ENCODE assay signal across 8 cellular contexts in genomic region chr9:128771094-128771721, GRCh38. TPM values are rescaled to one million over a fixed set of nuclear protein-coding genes. Genes with fewer than 3 reads are reported as not detected.
DNase-seq lines count a peak whose midpoint lies in the region; ATAC-seq, FAIRE-seq and TF ChIP-seq lines count a peak whose summit lies in the region.

No MANE protein-coding gene starts in this region.

- H3K4me3 ChIP-seq in DND-41 (ENCODE audit: low read depth in 1 of 2, low read length in 2 of 2) (peak overlapping the region; percentile 95 to 99), astrocyte (ENCODE audit: insufficient read depth, low read depth, low read length) (peak overlapping the region; percentile 81), iPS-18c (ENCODE audit: insufficient read depth, low read depth, low read length) (peak overlapping the region; percentile 84), spleen (peak overlapping the region; percentile 58 to 88 (median 76))

- H3K36me3 Mint-ChIP-seq in astrocyte (ENCODE audit: low read depth, unreplicated experiment) = peaks cover 10% of the 10 kb centered on the region

- H3K79me2 ChIP-seq in DND-41 (ENCODE audit: insufficient read depth, low read length) (peaks cover 36% of the 10 kb centered on the region), astrocyte (ENCODE audit: insufficient read depth, low read length) (peaks cover 35% of the 10 kb centered on the region)

- TF ChIP-seq CTCF in DND-41 (IDR thresholded peaks at IDR 0.05; ENCODE audit: borderline replicate concordance, extremely low read depth, low read length, poor library complexity, severe bottlenecking) = no peak
- TF ChIP-seq CTCF in astrocyte (IDR thresholded peaks at IDR 0.05; ENCODE audit: insufficient read depth, low read depth, low read length) = no peak
- no peak for TF ChIP-seq CTCF in spleen (IDR thresholded peaks at IDR 0.05 in 8 of 11, conservative IDR thresholded peaks at IDR 0.05 in 3 of 11)

- intact Hi-C loops in spleen (cut with DNase I; ENCODE audit: low total_unique reads) = no loop called here

- WGBS in spleen, 5 donors = 0 to 1% (median 1%) methylated on average over 26 to 28 of the region's 28 CpGs

- H3K27me3 Mint-ChIP-seq in astrocyte (ENCODE audit: low read depth, unreplicated experiment) = no peaks in the 10 kb centered on the region

- in situ Hi-C loops in KBM-7 (cut with MboI; ENCODE audit: low pct_unique_long_range_greater_than_20kb, low sequenced_read_pairs) = no loop called here

- H3K27ac ChIP-seq in DND-41 (ENCODE audit: low read length) (peak overlapping the region; percentile 82), astrocyte (ENCODE audit: low read depth, low read length) (peak overlapping the region; percentile 78), spleen (peak overlapping the region; percentile 90 to 97 (median 92))

- H3K4me2 ChIP-seq in DND-41 (ENCODE audit: insufficient read depth, low read length) (peak overlapping the region; percentile 97), astrocyte (ENCODE audit: low read length) (peak overlapping the region; percentile 98)

- peaks cover 6% of the 10 kb centered on the region for H3K9me3 Mint-ChIP-seq in astrocyte (ENCODE audit: unreplicated experiment)

- peaks cover 7% of the 10 kb centered on the region for H3K4me1 Mint-ChIP-seq in astrocyte (ENCODE audit: low read depth, unreplicated experiment)

- no peak for TF ChIP-seq POLR2A in spleen (IDR thresholded peaks at IDR 0.05)

- H3K36me3 ChIP-seq in DND-41 (ENCODE audit: insufficient read depth, low read length) = peaks cover 11% of the 10 kb centered on the region
- no peaks in the 10 kb centered on the region for H3K36me3 ChIP-seq in astrocyte (ENCODE audit: insufficient read depth, low read length)
- peaks cover 0 to 13% (median 5%) of the 10 kb centered on the region in 6 donors for H3K36me3 ChIP-seq in spleen

- H4K20me1 ChIP-seq in DND-41 (ENCODE audit: insufficient read depth, low read length) (no peaks in the 10 kb centered on the region), astrocyte (ENCODE audit: insufficient read depth, low read length) (peaks cover 13% of the 10 kb centered on the region)

- ATAC-seq in DND-41 (ENCODE audit: insufficient read depth, low read depth) (peak; percentile 13), GM21528 (IDR thresholded peaks at IDR 0.05; ENCODE audit: low FRiP score, unreplicated experiment) (peak; percentile 26), GM18870 (IDR thresholded peaks at IDR 0.05; ENCODE audit: unreplicated experiment) (no peak)

- H3K9ac ChIP-seq in DND-41 (ENCODE audit: low read depth, low read length) (peak overlapping the region; percentile 82), astrocyte (ENCODE audit: low read length) (peak overlapping the region; percentile 94)

- DNase-seq in DND-41 = peak; percentile 13
- peak; percentile 32 for DNase-seq in KBM-7
- peak; percentile 7 for DNase-seq in astrocyte (ENCODE audit: low read depth)
- no peak for DNase-seq in spleen
- no peak for DNase-seq in NCI-H1694 (lab: John Stamatoyannopoulos, UW)

- H3K27ac Mint-ChIP-seq in astrocyte (ENCODE audit: unreplicated experiment) = peak overlapping the region; percentile 80

- H2AFZ ChIP-seq in DND-41 (ENCODE audit: low read depth, low read length) (peak overlapping the region; percentile 84), astrocyte (ENCODE audit: low read depth, low read length) (peak overlapping the region; percentile 81)

- H3K27me3 ChIP-seq in DND-41 (ENCODE audit: insufficient read depth, low read length, poor library complexity) = no peaks in the 10 kb centered on the region
- no peaks in the 10 kb centered on the region for H3K27me3 ChIP-seq in astrocyte (ENCODE audit: insufficient read depth, low read length)
- H3K27me3 ChIP-seq in spleen (replicated peaks in 1 of 7) = no peaks in the 10 kb centered on the region

- H3K4me1 ChIP-seq in DND-41 (ENCODE audit: insufficient read depth, low read length) = peaks cover 25% of the 10 kb centered on the region
- H3K4me1 ChIP-seq in astrocyte (ENCODE audit: insufficient read depth, low read length) = peaks cover 9% of the 10 kb centered on the region
- peaks cover 9 to 46% (median 29%) of the 10 kb centered on the region in 6 donors for H3K4me1 ChIP-seq in spleen

- H3K4me3 Mint-ChIP-seq in astrocyte (ENCODE audit: unreplicated experiment) = peak overlapping the region; percentile 97

- no peaks in the 10 kb centered on the region for H3K9me3 ChIP-seq in DND-41 (ENCODE audit: insufficient read depth, low read length, severe bottlenecking)
- no peaks in the 10 kb centered on the region for H3K9me3 ChIP-seq in astrocyte (ENCODE audit: insufficient read depth, low read depth, low read length)
- no peaks in the 10 kb centered on the region for H3K9me3 ChIP-seq in iPS-18c (ENCODE audit: control insufficient read depth, insufficient read depth, low read length)
- peaks cover 0 to 11% (median 6%) of the 10 kb centered on the region in 8 donors for H3K9me3 ChIP-seq in spleen

- FAIRE-seq in astrocyte (lab: Jason Lieb, UNC) = no peak

RNA-seq across cellular contexts. Expression of gene ZER1, which starts 0.5 kb away (rescaled TPM):
- 31.0 and 31.9 TPM in 2 replicates for total RNA-seq in astrocyte
- total RNA-seq in spleen = 10 to 100 TPM; 27.8 to 65.5 (median 38.0) TPM
- polyA plus RNA-seq in spleen = 10 to 100 TPM; 10.5 to 17.1 (median 13.1) TPM

RNA-seq across cellular contexts. Expression of gene TBC1D13, which starts 15.8 kb away (rescaled TPM):
- total RNA-seq in astrocyte = 24.3 and 26.5 TPM in 2 replicates
- total RNA-seq in spleen = 10 to 100 TPM; 19.9 to 34.2 (median 27.7) TPM
- polyA plus RNA-seq in spleen = 10 to 100 TPM; 10.8 to 19.6 (median 16.8) TPM

RNA-seq across cellular contexts. Expression of gene ENDOG, which starts 47.1 kb away (rescaled TPM):
- total RNA-seq in astrocyte (17.8 and 18.6 TPM in 2 replicates), spleen (10 to 100 TPM in 5 of 7 donors, 1 to 10 TPM in 2; 9.6 to 16.9 (median 12.9) TPM)
- polyA plus RNA-seq in spleen = 10 to 100 TPM; 13.3 to 16.2 (median 15.4) TPM

RNA-seq across cellular contexts. Expression of gene ZDHHC12, which starts 47.3 kb away (rescaled TPM):
- total RNA-seq in astrocyte = 21.8 and 23.7 TPM in 2 replicates
- 10 to 100 TPM; 21.5 to 73.4 (median 24.4) TPM for total RNA-seq in spleen
- polyA plus RNA-seq in spleen = 10 to 100 TPM; 31.7 to 51.0 (median 41.5) TPM

RNA-seq across cellular contexts. Expression of gene SPOUT1, which starts 58.4 kb away (rescaled TPM):
- 19.5 and 24.6 TPM in 2 replicates for total RNA-seq in astrocyte
- total RNA-seq in spleen = 10 to 100 TPM; 34.9 to 54.3 (median 40.3) TPM
- polyA plus RNA-seq in spleen = 10 to 100 TPM; 31.9 to 53.5 (median 37.5) TPM

Comparison
In these comparisons a context has a peak if more than half of its experiments do, and no peak if none do; other contexts are left out.
1. DNase-seq: peak in DND-41 (single experiment), KBM-7 (single experiment) and astrocyte (single experiment); none in spleen (single experiment) and NCI-H1694 (single experiment).
2. Peak in every context shown above with its lines, with median percentiles within 50 percentile points of each other: H3K27ac ChIP-seq and H3K4me3 ChIP-seq.